ENCODE assay signal across 16 cellular contexts in the genomic region with DNA sequence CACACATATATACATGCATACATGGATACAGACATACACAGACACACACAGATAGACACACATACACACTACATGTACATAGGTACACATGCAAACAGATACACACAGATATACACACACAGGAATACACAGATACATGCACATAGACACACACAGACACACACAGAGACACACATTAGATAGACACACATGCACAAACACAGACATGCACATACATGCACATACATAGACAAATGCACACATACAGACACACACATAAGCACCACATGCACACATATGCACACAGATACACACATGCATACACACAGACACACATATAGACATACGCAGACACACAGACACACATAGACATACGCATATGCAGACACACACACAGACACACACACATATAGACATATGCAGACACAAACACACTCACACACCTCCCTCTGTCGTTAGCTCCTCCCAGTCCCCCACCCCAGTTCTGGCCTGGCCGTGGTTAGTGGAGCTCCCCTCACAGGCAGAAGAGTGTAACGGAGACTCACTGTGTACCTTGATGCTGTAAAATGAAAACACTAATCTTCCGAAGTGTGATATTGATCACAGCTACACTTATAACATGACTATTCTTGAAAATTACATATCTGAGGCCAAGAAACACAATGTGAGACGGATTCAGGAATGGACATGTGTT. TPM values are rescaled to one million over a fixed set of nuclear protein-coding genes. Genes with fewer than 3 reads are reported as not detected.
DNase-seq lines count a peak whose midpoint lies in the region; ATAC-seq and TF ChIP-seq lines count a peak whose summit lies in the region.
"Had no signal": no experiment of that assay in that cellular context is flagged by ENCODE, and none has a peak within 500 bp of the region (broad histone marks: within the 10 kb centered on the region; RNA-seq: fewer than 3 reads in every experiment).

No MANE protein-coding gene starts in this region.

- no peaks in the 10 kb centered on the region for H3K9me3 Mint-ChIP-seq in activated CD8-positive, alpha-beta memory T cell treated with anti-CD3 and anti-CD28 coated beads, Interleukin-2, amount 10 ng/mL, durations not matched to agents 7 days and 5 days (ENCODE audit: low read depth)
- H3K9me3 Mint-ChIP-seq: activated naive CD8-positive, alpha-beta T cell treated with anti-CD3 and anti-CD28 coated beads, Interleukin-2, amount 10 ng/mL, durations not matched to agents 7 days and 5 days; natural killer cell treated with Interleukin-12 subunit alpha and Interleukin-12 subunit beta and Interleukin-15 and Interleukin-18, amount 100 ng/mL, for 72 hours had no signal

- no peak overlapping the region for H3K4me3 Mint-ChIP-seq in activated CD8-positive, alpha-beta memory T cell treated with anti-CD3 and anti-CD28 coated beads, Interleukin-2, amount 10 ng/mL, durations not matched to agents 7 days and 5 days
- H3K4me3 Mint-ChIP-seq: activated naive CD8-positive, alpha-beta T cell treated with anti-CD3 and anti-CD28 coated beads, Interleukin-2, amount 10 ng/mL, durations not matched to agents 7 days and 5 days; B cell; natural killer cell treated with Interleukin-12 subunit alpha and Interleukin-12 subunit beta and Interleukin-15 and Interleukin-18, amount 100 ng/mL, for 72 hours had no signal

- H3K27me3 Mint-ChIP-seq in activated CD8-positive, alpha-beta memory T cell treated with anti-CD3 and anti-CD28 coated beads, Interleukin-2, amount 10 ng/mL, durations not matched to agents 7 days and 5 days: no peaks in the 10 kb centered on the region
- H3K27me3 Mint-ChIP-seq: activated naive CD8-positive, alpha-beta T cell treated with anti-CD3 and anti-CD28 coated beads, Interleukin-2, amount 10 ng/mL, durations not matched to agents 7 days and 5 days had no signal

- DNase-seq in activated CD8-positive, alpha-beta memory T cell treated with anti-CD3 and anti-CD28 coated beads, Interleukin-2, amount 10 ng/mL, durations not matched to agents 7 days and 5 days: peak; percentile 67
- no peak for DNase-seq in activated CD8-positive, alpha-beta memory T cell treated with anti-CD3 and anti-CD28 coated beads for 24 hours
- DNase-seq in SHP77 treated with DMSO at 0.1 percent for 48 hours (lab: John Stamatoyannopoulos, UW) (peak; percentile 43), islet precursor cell (peak; percentile 67), cortex of kidney (lab: John Stamatoyannopoulos, UW) (no peak)
- DNase-seq: activated naive CD8-positive, alpha-beta T cell treated with anti-CD3 and anti-CD28 coated beads, Interleukin-2, amount 10 ng/mL, durations not matched to agents 7 days and 5 days; NCI-H2107 had no signal

- peaks cover 52% of the 10 kb centered on the region for H3K36me3 Mint-ChIP-seq in activated CD8-positive, alpha-beta memory T cell treated with anti-CD3 and anti-CD28 coated beads, Interleukin-2, amount 10 ng/mL, durations not matched to agents 7 days and 5 days
- H3K36me3 Mint-ChIP-seq: natural killer cell treated with Interleukin-12 subunit alpha and Interleukin-12 subunit beta and Interleukin-15 and Interleukin-18, amount 100 ng/mL, for 72 hours had no signal

- no peak for ATAC-seq in activated CD8-positive, alpha-beta memory T cell treated with anti-CD3 and anti-CD28 coated beads, Interleukin-2, amount 10 ng/mL, durations not matched to agents 7 days and 5 days
- ATAC-seq in GM21576 (IDR thresholded peaks at IDR 0.05; ENCODE audit: unreplicated experiment) (no peak), GM21786 (IDR thresholded peaks at IDR 0.05; ENCODE audit: unreplicated experiment) (no peak)
- ATAC-seq: natural killer cell treated with Interleukin-12 subunit alpha and Interleukin-12 subunit beta and Interleukin-15 and Interleukin-18, amount 100 ng/mL, for 72 hours had no signal

- H3K4me1 Mint-ChIP-seq in activated CD8-positive, alpha-beta memory T cell treated with anti-CD3 and anti-CD28 coated beads, Interleukin-2, amount 10 ng/mL, durations not matched to agents 7 days and 5 days: peaks cover 35% of the 10 kb centered on the region

- H3K27ac Mint-ChIP-seq in activated CD8-positive, alpha-beta memory T cell treated with anti-CD3 and anti-CD28 coated beads, Interleukin-2, amount 10 ng/mL, durations not matched to agents 7 days and 5 days: no peak overlapping the region
- H3K27ac Mint-ChIP-seq: activated naive CD8-positive, alpha-beta T cell treated with anti-CD3 and anti-CD28 coated beads, Interleukin-2, amount 10 ng/mL, durations not matched to agents 7 days and 5 days; B cell; natural killer cell treated with Interleukin-12 subunit alpha and Interleukin-12 subunit beta and Interleukin-15 and Interleukin-18, amount 100 ng/mL, for 72 hours had no signal

- CTCF ChIA-PET in activated CD8-positive, alpha-beta memory T cell treated with anti-CD3 and anti-CD28 coated beads, Interleukin-2, amount 10 ng/mL, durations not matched to agents 7 days and 5 days (lab: Charles Lee): interaction anchor here (1.0 to 5.7 kb wide), 3 partner anchors 10 to 101 kb away, joined by 3 to 41 read pairs (median 3); no protein-coding TSS in a partner anchor

- TF ChIP-seq CTCF in GM12872 (IDR thresholded peaks at IDR 0.05; ENCODE audit: insufficient read depth, low read depth, low read length): peak; percentile 31; the same call in 1 of the 3 replicates

RNA-seq across cellular contexts. Expression of a gene that starts 7.6 kb away (rescaled TPM):
- total RNA-seq in activated CD8-positive, alpha-beta memory T cell treated with anti-CD3 and anti-CD28 coated beads, Interleukin-2, amount 10 ng/mL, durations not matched to agents 7 days and 5 days: 10 to 100 TPM; 75.3 to 89.5 TPM
- total RNA-seq: dermis microvascular lymphatic vessel endothelial cell, fibroblast of villous mesenchyme, RPMI7951 had no signal

RNA-seq across cellular contexts. Expression of a gene that starts 15.5 kb away (rescaled TPM):
- total RNA-seq in activated CD8-positive, alpha-beta memory T cell treated with anti-CD3 and anti-CD28 coated beads, Interleukin-2, amount 10 ng/mL, durations not matched to agents 7 days and 5 days: 10 to 100 TPM; 22.3 to 27.4 TPM
- total RNA-seq: fibroblast of villous mesenchyme, RPMI7951, skeletal muscle tissue had no signal

RNA-seq across cellular contexts. Expression of a gene that starts 45.0 kb away (rescaled TPM):
- total RNA-seq in activated CD8-positive, alpha-beta memory T cell treated with anti-CD3 and anti-CD28 coated beads, Interleukin-2, amount 10 ng/mL, durations not matched to agents 7 days and 5 days: not detected
- total RNA-seq: activated naive CD8-positive, alpha-beta T cell treated with anti-CD3 and anti-CD28 coated beads, Interleukin-2, amount 10 ng/mL, durations not matched to agents 7 days and 5 days; B cell; dermis microvascular lymphatic vessel endothelial cell; fibroblast of villous mesenchyme; natural killer cell treated with Interleukin-12 subunit alpha and Interleukin-12 subunit beta and Interleukin-15 and Interleukin-18, amount 100 ng/mL, for 72 hours; RPMI7951; skeletal muscle tissue had no signal

Comparison
In these comparisons a context has a peak if more than half of its experiments do, and no peak if none do; other contexts are left out.
1. DNase-seq: peak in activated CD8-positive, alpha-beta memory T cell treated with anti-CD3 and anti-CD28 coated beads, Interleukin-2, amount 10 ng/mL, durations not matched to agents 7 days and 5 days (single experiment), SHP77 treated with DMSO at 0.1 percent for 48 hours (single experiment) and islet precursor cell (single experiment); none in activated CD8-positive, alpha-beta memory T cell treated with anti-CD3 and anti-CD28 coated beads for 24 hours (single experiment) and cortex of kidney (single experiment).